22 cellular contexts compared by ENCODE assay signal in the genomic region with DNA sequence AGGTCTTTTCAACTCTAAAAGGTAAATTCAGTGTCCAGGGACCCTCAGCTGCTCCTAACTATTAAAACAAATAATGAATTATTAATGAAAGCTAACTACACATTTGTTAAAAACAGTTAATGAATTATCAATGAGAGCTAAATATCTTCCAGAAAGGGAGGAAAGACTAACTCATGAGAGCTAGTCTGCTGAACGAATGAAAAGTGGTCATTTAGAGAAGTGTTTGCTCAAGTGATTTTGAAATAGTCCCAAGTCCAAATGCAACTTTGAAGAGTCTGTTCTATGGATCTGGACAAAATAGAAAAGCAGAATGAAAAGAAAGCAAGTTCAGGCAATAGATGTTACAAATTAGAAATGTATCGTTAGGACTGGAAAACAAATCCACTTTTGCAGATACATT.
DNase-seq lines count a peak whose midpoint lies in the region; ATAC-seq and TF ChIP-seq lines count a peak whose summit lies in the region.
"Had no signal": no experiment of that assay in that cellular context is flagged by ENCODE, and none has a peak within 500 bp of the region (broad histone marks: within the 10 kb centered on the region; RNA-seq: fewer than 3 reads in every experiment).

No MANE protein-coding gene starts in this region.

- H3K27ac ChIP-seq in left lung (peak overlapping the region; percentile 22 to 39), RWPE1 (no peak overlapping the region)
- H3K27ac ChIP-seq: cardiac muscle cell, dorsolateral prefrontal cortex, prostate gland had no signal

- peak; percentile 4 for DNase-seq in SKM-1 (lab: John Stamatoyannopoulos, UW; ENCODE audit: unreplicated experiment)
- DNase-seq in SKM-1 treated with dmso at 0.1 percent for 144 hours (lab: John Stamatoyannopoulos, UW; ENCODE audit: unreplicated experiment) = no peak
- DNase-seq in NOMO-1 treated with dmso at 0.1 percent for 144 hours (lab: John Stamatoyannopoulos, UW; ENCODE audit: unreplicated experiment) = peak; percentile 71
- no peak for DNase-seq in left lung
- DNase-seq in RWPE1 (ENCODE audit: low spot score) = no peak
- DNase-seq in HAP-1 (ENCODE audit: low spot score in 2 of 2) = no peak
- DNase-seq in natural killer cell treated with Interleukin-12 subunit alpha and Interleukin-12 subunit beta and Interleukin-15 and Interleukin-18, amount 100 ng/mL, for 72 hours (ENCODE audit: low spot score) = no peak
- DNase-seq: 8988T; activated CD4-positive, alpha-beta T cell treated with anti-CD3 and anti-CD28 coated beads, Interleukin-2, amount 50 U/mL, for 1 hour; activated gamma-delta T cell; amniotic stem cell; dorsolateral prefrontal cortex; glutamatergic neuron; IMR-90; MM.1S; naive thymus-derived CD8-positive, alpha-beta T cell; NCI-H2029 treated with DMSO at 0.1 percent for 48 hours; NCI-H524 treated with DMSO at 0.1 percent for 48 hours; PC-3 had no signal

- CTCF ChIA-PET in RWPE1 (lab: Yijun Ruan, JAX) = no interaction called here

- no peak overlapping the region for H3K4me3 ChIP-seq in left lung
- H3K4me3 ChIP-seq in HAP-1 = no peak overlapping the region
- H3K4me3 ChIP-seq: cardiac muscle cell, dorsolateral prefrontal cortex, prostate gland had no signal

- H3K4me1 ChIP-seq in left lung (peaks cover 13 to 31% of the 10 kb centered on the region in 2 donors), HAP-1 (peaks cover 9% of the 10 kb centered on the region)
- H3K4me1 ChIP-seq: prostate gland had no signal

- H3K27me3 ChIP-seq in left lung (no peaks in the 10 kb centered on the region), HAP-1 (ENCODE audit: low read depth) (no peaks in the 10 kb centered on the region)
- H3K27me3 ChIP-seq: cardiac muscle cell had no signal

- intact Hi-C loops in left lung (cut with DNase I) = no loop called here

- H3K9me3 ChIP-seq in left lung (no peaks in the 10 kb centered on the region), HAP-1 (no peaks in the 10 kb centered on the region)
- H3K9me3 ChIP-seq: prostate gland had no signal

- H3K27ac Mint-ChIP-seq in natural killer cell treated with Interleukin-12 subunit alpha and Interleukin-12 subunit beta and Interleukin-15 and Interleukin-18, amount 100 ng/mL, for 72 hours = no peak overlapping the region
- H3K27ac Mint-ChIP-seq: naive thymus-derived CD8-positive, alpha-beta T cell had no signal

- H3K4me3 Mint-ChIP-seq in natural killer cell treated with Interleukin-12 subunit alpha and Interleukin-12 subunit beta and Interleukin-15 and Interleukin-18, amount 100 ng/mL, for 72 hours = no peak overlapping the region
- H3K4me3 Mint-ChIP-seq: naive thymus-derived CD8-positive, alpha-beta T cell had no signal

- TF ChIP-seq CTCF in left lung (IDR thresholded peaks at IDR 0.05) (no peak), RWPE1 (conservative IDR thresholded peaks at IDR 0.05; ENCODE audit: low read depth) (no peak)

- in situ Hi-C loops in HAP-1 (cut with MboI; ENCODE audit: low sequenced_read_pairs) = no loop called here

- ATAC-seq in left lung = peak; percentile 59
- ATAC-seq in GM18519 (IDR thresholded peaks at IDR 0.05; ENCODE audit: low FRiP score, unreplicated experiment) = no peak
- ATAC-seq in natural killer cell treated with Interleukin-12 subunit alpha and Interleukin-12 subunit beta and Interleukin-15 and Interleukin-18, amount 100 ng/mL, for 72 hours = no peak
- ATAC-seq: naive thymus-derived CD8-positive, alpha-beta T cell; PC-3 had no signal

- H3K9me3 Mint-ChIP-seq in natural killer cell treated with Interleukin-12 subunit alpha and Interleukin-12 subunit beta and Interleukin-15 and Interleukin-18, amount 100 ng/mL, for 72 hours = no peaks in the 10 kb centered on the region

- POLR2A ChIA-PET in RWPE1 (lab: Yijun Ruan, JAX; ENCODE audit: low non-redundant PET) = no interaction called here

- no peaks in the 10 kb centered on the region for H3K36me3 ChIP-seq in left lung
- H3K36me3 ChIP-seq in HAP-1 (replicated peaks) = no peaks in the 10 kb centered on the region
- H3K36me3 ChIP-seq: cardiac muscle cell, prostate gland had no signal

- H3K27me3 Mint-ChIP-seq in natural killer cell treated with Interleukin-12 subunit alpha and Interleukin-12 subunit beta and Interleukin-15 and Interleukin-18, amount 100 ng/mL, for 72 hours = no peaks in the 10 kb centered on the region

- peaks cover 6 to 8% of the 10 kb centered on the region in 2 donors for H3K4me1 Mint-ChIP-seq in natural killer cell treated with Interleukin-12 subunit alpha and Interleukin-12 subunit beta and Interleukin-15 and Interleukin-18, amount 100 ng/mL, for 72 hours (ENCODE audit: low read depth in 2 of 2)

- H3K36me3 Mint-ChIP-seq in natural killer cell treated with Interleukin-12 subunit alpha and Interleukin-12 subunit beta and Interleukin-15 and Interleukin-18, amount 100 ng/mL, for 72 hours = peaks cover 6% of the 10 kb centered on the region

Comparison
In these comparisons a context has a peak if more than half of its experiments do, and no peak if none do; other contexts are left out.
1. DNase-seq: peak in SKM-1 (single experiment) and NOMO-1 treated with dmso at 0.1 percent for 144 hours (single experiment); none in SKM-1 treated with dmso at 0.1 percent for 144 hours (single experiment), left lung (0 of 2), RWPE1 (single experiment), HAP-1 (0 of 2) and natural killer cell treated with Interleukin-12 subunit alpha and Interleukin-12 subunit beta and Interleukin-15 and Interleukin-18, amount 100 ng/mL, for 72 hours (single experiment).